Comparison of ENCODE assay signal across 10 cellular contexts in the genomic region with DNA sequence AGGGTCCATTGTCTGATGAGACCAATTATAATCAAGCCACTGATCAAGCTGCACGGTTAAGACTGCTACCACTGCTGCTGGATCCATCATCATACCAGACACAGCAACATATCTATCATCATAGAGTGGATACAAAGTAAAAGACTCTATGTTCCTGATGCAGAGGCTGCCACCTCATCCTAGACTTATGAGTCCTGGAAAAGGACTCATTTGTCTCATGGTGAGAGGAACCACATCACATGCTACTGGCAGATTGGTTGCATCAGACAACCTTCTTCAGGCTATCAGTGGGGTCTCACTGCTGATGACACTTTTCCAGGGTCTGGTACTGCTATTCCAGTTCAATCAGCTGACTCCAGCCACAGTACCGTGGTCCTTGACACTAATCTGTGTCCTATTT.
A peak's percentile ranks its signal among the peaks of the same experiment; 100 is the strongest.
DNase-seq lines count a peak whose midpoint lies in the region; ATAC-seq and TF ChIP-seq lines count a peak whose summit lies in the region.
"Had no signal": no experiment of that assay in that cellular context is flagged by ENCODE, and none has a peak within 500 bp of the region (broad histone marks: within the 10 kb centered on the region; RNA-seq: fewer than 3 reads in every experiment).

No MANE protein-coding gene starts in this region.

- no peaks in the 10 kb centered on the region for H3K27me3 Mint-ChIP-seq in natural killer cell (ENCODE audit: low read depth in 2 of 2)

- peak overlapping the region; percentile 13 for H3K9ac ChIP-seq in adipocyte (ENCODE audit: low read length)

- TF ChIP-seq CTCF in natural killer cell (IDR thresholded peaks at IDR 0.05): no peak

- DNase-seq in adipocyte (ENCODE audit: low read depth) (peak; percentile 15), natural killer cell (no peak), NCI-H1417 (lab: John Stamatoyannopoulos, UW) (no peak), MG63 (no peak)
- no peak for DNase-seq in activated effector memory CD4-positive, alpha-beta T cell treated with Interleukin-2 at 50 U/mL for 16 hours
- DNase-seq: activated gamma-delta T cell had no signal

- H3K27me3 ChIP-seq in adipocyte (replicated peaks; ENCODE audit: control insufficient read depth, insufficient read depth, low read length): no peaks in the 10 kb centered on the region
- no peaks in the 10 kb centered on the region for H3K27me3 ChIP-seq in MG63
- H3K27me3 ChIP-seq: right atrium auricular region had no signal

- no peak for TF ChIP-seq POLR2A in GM18505 (IDR thresholded peaks at IDR 0.05; ENCODE audit: borderline replicate concordance, extremely low read depth, insufficient read depth, insufficient read length)

- peak; percentile 10 for ATAC-seq in GM18505 (IDR thresholded peaks at IDR 0.05; ENCODE audit: unreplicated experiment)
- ATAC-seq in HG03108 (IDR thresholded peaks at IDR 0.05; ENCODE audit: unreplicated experiment): peak; percentile 12
- no peak for ATAC-seq in natural killer cell
- no peak for ATAC-seq in HG03378 (IDR thresholded peaks at IDR 0.05; ENCODE audit: unreplicated experiment)

- H3K27ac Mint-ChIP-seq in natural killer cell: peak overlapping the region; percentile 60 to 86

- H3K4me1 Mint-ChIP-seq in natural killer cell: peaks cover 90 to 96% of the 10 kb centered on the region in 2 donors

- H3K9me3 Mint-ChIP-seq in natural killer cell: no peaks in the 10 kb centered on the region

- peak overlapping the region; percentile 32 for H3K4me3 ChIP-seq in adipocyte (ENCODE audit: low read length)
- H3K4me3 ChIP-seq in MG63: no peak overlapping the region
- H3K4me3 ChIP-seq: right atrium auricular region had no signal

- peaks cover 25% of the 10 kb centered on the region for H3K4me1 ChIP-seq in adipocyte (ENCODE audit: control insufficient read depth, insufficient read depth, low read length)

- intact Hi-C loops in natural killer cell (cut with micrococcal nuclease): no loop called here

- H3K36me3 Mint-ChIP-seq in natural killer cell: no peaks in the 10 kb centered on the region

- H3K36me3 ChIP-seq in adipocyte (ENCODE audit: control insufficient read depth, insufficient read depth, low read length, severe bottlenecking): no peaks in the 10 kb centered on the region
- H3K36me3 ChIP-seq in MG63: no peaks in the 10 kb centered on the region
- H3K36me3 ChIP-seq: right atrium auricular region had no signal

- H3K9me3 ChIP-seq in adipocyte (ENCODE audit: control insufficient read depth, low read length) (no peaks in the 10 kb centered on the region), MG63 (no peaks in the 10 kb centered on the region)
- H3K9me3 ChIP-seq: right atrium auricular region had no signal

- H3K4me3 Mint-ChIP-seq in natural killer cell: no peak overlapping the region

Comparison
In these comparisons a context has a peak if more than half of its experiments do, and no peak if none do; other contexts are left out.
1. ATAC-seq: peak in GM18505 (single experiment) and HG03108 (single experiment); none in natural killer cell (0 of 3) and HG03378 (single experiment).